ENCODE assay signal across 1 cellular context in genomic region chr12:119804011-119804641, GRCh38.
A peak's percentile ranks its signal among the peaks of the same experiment; 100 is the strongest.
TF ChIP-seq lines count a peak whose summit lies in the region.

No MANE protein-coding gene starts in this region.

TF ChIP-seq in HepG2, 621 proteins besides CTCF, POLR2A, EP300 and RAD21 (continued from another document and continues in another):
- TF ChIP-seq LRRFIP1 (CRISPR knock-in tag; conservative IDR thresholded peaks at IDR 0.05): no peak
- peak; percentile 43; the same call in 1 of the 2 replicates for TF ChIP-seq SAP130 (CRISPR knock-in tag; IDR thresholded peaks at IDR 0.05; ENCODE audit: low read depth)
- no peak for TF ChIP-seq STAT6 (CRISPR knock-in tag; IDR thresholded peaks at IDR 0.05; ENCODE audit: borderline replicate concordance)
- no peak for TF ChIP-seq ZBTB44 (CRISPR knock-in tag; IDR thresholded peaks at IDR 0.05)
- no peak for TF ChIP-seq ZNF232 (CRISPR knock-in tag; IDR thresholded peaks at IDR 0.05; ENCODE audit: borderline replicate concordance)
- no peak for TF ChIP-seq MED13 (CRISPR knock-in tag; IDR thresholded peaks at IDR 0.05)
- TF ChIP-seq ZHX2 (IDR thresholded peaks at IDR 0.05; ENCODE audit: low read depth): no peak
- no peak for TF ChIP-seq ZHX2 (CRISPR knock-in tag; IDR thresholded peaks at IDR 0.05; ENCODE audit: borderline replicate concordance)
- no peak for TF ChIP-seq ZNF180 (CRISPR knock-in tag; IDR thresholded peaks at IDR 0.05; ENCODE audit: borderline replicate concordance, low read depth)
- no peak for TF ChIP-seq HDAC6 (IDR thresholded peaks at IDR 0.05; ENCODE audit: low read depth, low read length)
- no peak for TF ChIP-seq ZNF280B (CRISPR knock-in tag; IDR thresholded peaks at IDR 0.05; ENCODE audit: borderline replicate concordance)
- TF ChIP-seq KAT7 (CRISPR knock-in tag; IDR thresholded peaks at IDR 0.05; ENCODE audit: borderline replicate concordance): no peak
- peak; percentile 21; the same call in 1 of the 2 replicates for TF ChIP-seq GABPB1 (CRISPR knock-in tag; IDR thresholded peaks at IDR 0.05)
- no peak for TF ChIP-seq UBTF (CRISPR knock-in tag; IDR thresholded peaks at IDR 0.05)
- no peak for TF ChIP-seq ZNF17 (CRISPR knock-in tag; IDR thresholded peaks at IDR 0.05)
- TF ChIP-seq MLXIP (CRISPR knock-in tag; IDR thresholded peaks at IDR 0.05; ENCODE audit: borderline replicate concordance): no peak
- TF ChIP-seq ZBTB20 (CRISPR knock-in tag; IDR thresholded peaks at IDR 0.05; ENCODE audit: borderline replicate concordance, low read depth): no peak
- TF ChIP-seq MIXL1 (CRISPR knock-in tag; IDR thresholded peaks at IDR 0.05): no peak
- no peak for TF ChIP-seq FOXC1 (CRISPR knock-in tag; IDR thresholded peaks at IDR 0.05; ENCODE audit: borderline replicate concordance)
- TF ChIP-seq MAFK (conservative IDR thresholded peaks at IDR 0.05 in 1 of 2, IDR thresholded peaks at IDR 0.05 in 1 of 2; ENCODE audit: low read length in 2 of 2): no peak
- TF ChIP-seq ZNF792 (CRISPR knock-in tag; IDR thresholded peaks at IDR 0.05): no peak
- TF ChIP-seq FOXO4 (CRISPR knock-in tag; conservative IDR thresholded peaks at IDR 0.05): no peak
- no peak for TF ChIP-seq ATF6 (CRISPR knock-in tag; conservative IDR thresholded peaks at IDR 0.05)
- TF ChIP-seq ZNF143 (CRISPR knock-in tag; IDR thresholded peaks at IDR 0.05): no peak
- no peak for TF ChIP-seq SP5 (CRISPR knock-in tag; IDR thresholded peaks at IDR 0.05; ENCODE audit: borderline replicate concordance, low read depth)
- TF ChIP-seq PCBP1 (IDR thresholded peaks at IDR 0.05; ENCODE audit: borderline replicate concordance, low read depth, low read length): no peak
- no peak for TF ChIP-seq HINFP (CRISPR knock-in tag; IDR thresholded peaks at IDR 0.05; ENCODE audit: low read depth)
